Comparison of ENCODE assay signal across 10 cellular contexts in genomic region chr1:156659672-156659993, GRCh38. TPM values are rescaled to one million over a fixed set of nuclear protein-coding genes. Genes with fewer than 3 reads are reported as not detected.
DNase-seq lines count a peak whose midpoint lies in the region; ATAC-seq, FAIRE-seq and TF ChIP-seq lines count a peak whose summit lies in the region.
"Had no signal": no experiment of that assay in that cellular context is flagged by ENCODE, and none has a peak within 500 bp of the region (broad histone marks: within the 10 kb centered on the region; RNA-seq: fewer than 3 reads in every experiment).

No MANE protein-coding gene starts in this region.

- H3K79me2 ChIP-seq in HCT116 (ENCODE audit: insufficient read depth, low read length), result peaks cover 66% of the 10 kb centered on the region
- no peaks in the 10 kb centered on the region for H3K79me2 ChIP-seq in astrocyte (ENCODE audit: insufficient read depth, low read length)

- CTCF ChIA-PET in A549 (lab: Yijun Ruan, JAX) (interaction anchor here (0.6 to 15.2 kb wide), 29 partner anchors 10 to 268 kb away, joined by 3 to 402 read pairs (median 4); partner anchors contain the start of genes BCAN, CRABP2, HAPLN2 and LRRC71), HCT116 (lab: Charles Lee) (interaction anchor here (0.6 to 4.2 kb wide), 11 partner anchors 11 to 269 kb away, joined by 3 to 28 read pairs (median 9); partner anchors contain the start of genes CRABP2 and NES)

- peaks cover 26% of the 10 kb centered on the region for H3K27me3 Mint-ChIP-seq in astrocyte (ENCODE audit: low read depth, unreplicated experiment)

- TF ChIP-seq RAD21 in A549 (conservative IDR thresholded peaks at IDR 0.05 in 1 of 2, IDR thresholded peaks at IDR 0.05 in 1 of 2) (no peak), HCT116 (IDR thresholded peaks at IDR 0.05; ENCODE audit: low read depth) (no peak)

- peak overlapping the region; percentile 59 for H3K27ac Mint-ChIP-seq in astrocyte (ENCODE audit: unreplicated experiment)

- peaks cover 10% of the 10 kb centered on the region; the same call in 1 of the 2 replicates for H4K20me1 ChIP-seq in HCT116 (ENCODE audit: insufficient read depth)
- H4K20me1 ChIP-seq in astrocyte (ENCODE audit: insufficient read depth, low read length), result no peaks in the 10 kb centered on the region

- BruUV-seq in HCT116 (replicated peaks; lab: Mats Ljungman, UMichigan), result no TSS peak

- TF ChIP-seq CTCF in A549 (IDR thresholded peaks at IDR 0.05) (no peak), HCT116 (IDR thresholded peaks at IDR 0.05 in 2 of 3, conservative IDR thresholded peaks at IDR 0.05 in 1 of 3; ENCODE audit: borderline replicate concordance in 1 of 3, insufficient read depth in 1 of 3, low read depth in 2 of 3, low read length in 2 of 3) (no peak), astrocyte (IDR thresholded peaks at IDR 0.05; ENCODE audit: insufficient read depth, low read depth, low read length) (no peak)

- H3K36me3 ChIP-seq in HCT116 (ENCODE audit: control insufficient read depth in 1 of 2, insufficient read depth in 2 of 2, low read length in 2 of 2), result peaks cover 11 to 22% of the 10 kb centered on the region in 2 experiments; a peak in 3 of 4 replicates
- H3K36me3 ChIP-seq in astrocyte (ENCODE audit: insufficient read depth, low read length), result no peaks in the 10 kb centered on the region
- no peaks in the 10 kb centered on the region for H3K36me3 ChIP-seq in muscle layer of duodenum (ENCODE audit: control insufficient read depth in 1 of 2, insufficient read depth in 2 of 2, low read length in 2 of 2)
- no peaks in the 10 kb centered on the region for H3K36me3 ChIP-seq in effector memory CD4-positive, alpha-beta T cell (ENCODE audit: control insufficient read depth, insufficient read depth, low read length)

- peaks cover 2% of the 10 kb centered on the region for H3K36me3 Mint-ChIP-seq in astrocyte (ENCODE audit: low read depth, unreplicated experiment)

- FAIRE-seq in A549 (lab: Jason Lieb, UNC) (no peak), astrocyte (lab: Jason Lieb, UNC) (no peak)

- H3K4me3 ChIP-seq in A549 (peak overlapping the region; percentile 37), HCT116 (replicated peaks in 1 of 2; ENCODE audit: low read depth in 1 of 2, low read length in 2 of 2) (peak overlapping the region; percentile 69 to 90), astrocyte (ENCODE audit: insufficient read depth, low read depth, low read length) (peak overlapping the region; percentile 23), muscle layer of duodenum (ENCODE audit: low read depth in 1 of 2, low read length in 2 of 2) (peak overlapping the region; percentile 37 to 41)
- H3K4me3 ChIP-seq in effector memory CD4-positive, alpha-beta T cell (ENCODE audit: insufficient read depth, low read depth, low read length, poor library complexity, severe bottlenecking), result no peak overlapping the region
- H3K4me3 ChIP-seq: SK-N-MC had no signal

- no peak overlapping the region for H2AFZ ChIP-seq in HCT116 (ENCODE audit: low read depth, low read length, poor library complexity, severe bottlenecking)
- peak overlapping the region; percentile 84 for H2AFZ ChIP-seq in astrocyte (ENCODE audit: low read depth, low read length)

- H3K9me3 ChIP-seq in A549 (no peaks in the 10 kb centered on the region), HCT116 (ENCODE audit: control insufficient read depth in 1 of 2, insufficient read depth in 1 of 2, low read depth in 1 of 2, low read length in 2 of 2) (no peaks in the 10 kb centered on the region), astrocyte (ENCODE audit: insufficient read depth, low read depth, low read length) (no peaks in the 10 kb centered on the region), muscle layer of duodenum (ENCODE audit: control insufficient read depth in 1 of 2, low read length in 2 of 2) (no peaks in the 10 kb centered on the region)
- H3K9me3 ChIP-seq in effector memory CD4-positive, alpha-beta T cell (ENCODE audit: control insufficient read depth, low read length), result no peaks in the 10 kb centered on the region

- DNase-seq in A549 (ENCODE audit: low read depth in 1 of 2, low spot score in 1 of 2) (no peak), HCT116 (ENCODE audit: low read depth, low spot score) (no peak), astrocyte (ENCODE audit: low read depth) (no peak), inferior parietal cortex (ENCODE audit: extremely low spot score) (no peak), mesenteric fat pad (ENCODE audit: low spot score) (no peak)
- DNase-seq in effector memory CD4-positive, alpha-beta T cell, result no peak

- no peak for TF ChIP-seq POLR2A in A549 (IDR thresholded peaks at IDR 0.05; ENCODE audit: low read length)
- TF ChIP-seq POLR2A in HCT116 (IDR thresholded peaks at IDR 0.05; ENCODE audit: borderline replicate concordance, extremely low read depth, insufficient read depth, insufficient read length), result no peak

- H3K4me3 Mint-ChIP-seq in astrocyte (ENCODE audit: unreplicated experiment), result peak overlapping the region; percentile 69

- TF ChIP-seq EP300 in A549 (IDR thresholded peaks at IDR 0.05), result no peak

- no peaks in the 10 kb centered on the region for H3K9me2 ChIP-seq in HCT116 (ENCODE audit: insufficient read depth)

- H3K9ac ChIP-seq in HCT116 (ENCODE audit: low read length), result peak overlapping the region; percentile 68
- peak overlapping the region; percentile 62 for H3K9ac ChIP-seq in astrocyte (ENCODE audit: low read length)

- WGBS in A549 (ENCODE audit: missing lambda C conversion rate), result 32% methylated on average over 6 of the region's 6 CpGs

- ATAC-seq in A549 (no peak), HCT116 (no peak), HG03342 (IDR thresholded peaks at IDR 0.05; ENCODE audit: unreplicated experiment) (no peak)

- RAD21 ChIA-PET in HCT116 (lab: Charles Lee; ENCODE audit: low non-redundant PET in 1 of 2, low total read pairs in 2 of 2, uncharacterized antibody in 2 of 2, unreplicated experiment in 2 of 2), result interaction anchor here in 1 of 2 experiments (1.3 kb wide), 1 partner anchor 18 kb away, joined by 4 read pairs; the partner anchor contains the start of gene NES

- peak overlapping the region; percentile 97 for H3K27ac ChIP-seq in A549
- peak overlapping the region; percentile 99 for H3K27ac ChIP-seq in HCT116 (ENCODE audit: low read depth, low read length)
- H3K27ac ChIP-seq in astrocyte (ENCODE audit: low read depth, low read length), result peak overlapping the region; percentile 25
- no peak overlapping the region for H3K27ac ChIP-seq in muscle layer of duodenum (ENCODE audit: low read length)
- no peak overlapping the region for H3K27ac ChIP-seq in effector memory CD4-positive, alpha-beta T cell (ENCODE audit: insufficient read depth, low read length, poor library complexity, severe bottlenecking)
- H3K27ac ChIP-seq: SK-N-MC had no signal

- H3K27me3 ChIP-seq in HCT116 (ENCODE audit: insufficient read depth, low read length), result no peaks in the 10 kb centered on the region
- peaks cover 15% of the 10 kb centered on the region for H3K27me3 ChIP-seq in astrocyte (ENCODE audit: insufficient read depth, low read length)
- H3K27me3 ChIP-seq in muscle layer of duodenum (ENCODE audit: low read depth, low read length), result peaks cover 12% of the 10 kb centered on the region
- peaks cover 14% of the 10 kb centered on the region for H3K27me3 ChIP-seq in effector memory CD4-positive, alpha-beta T cell (replicated peaks; ENCODE audit: control insufficient read depth, insufficient read depth, low read length, poor library complexity, severe bottlenecking)

- H3K9me3 Mint-ChIP-seq in astrocyte (ENCODE audit: unreplicated experiment), result no peaks in the 10 kb centered on the region

- H3K4me2 ChIP-seq in A549 (peak overlapping the region; percentile 100), HCT116 (ENCODE audit: low read length) (peak overlapping the region; percentile 94), astrocyte (ENCODE audit: low read length) (peak overlapping the region; percentile 77)

- intact Hi-C loops in HCT116 (cut with micrococcal nuclease), result no loop called here

- POLR2A ChIA-PET in A549 (lab: Yijun Ruan, JAX), result no interaction called here
- POLR2A ChIA-PET in HCT116 (lab: Charles Lee), result interaction anchor here (2.3 to 3.4 kb wide), 2 partner anchors 30 to 46 kb away, joined by 13 to 21 read pairs; partner anchors contain the start of gene CRABP2

- H3K4me1 ChIP-seq in A549 (peaks cover 59% of the 10 kb centered on the region), HCT116 (ENCODE audit: control insufficient read depth in 1 of 2, insufficient read depth in 2 of 2, low read length in 2 of 2) (peaks cover 43 to 72% of the 10 kb centered on the region in 2 experiments), astrocyte (ENCODE audit: insufficient read depth, low read length) (peaks cover 63% of the 10 kb centered on the region), muscle layer of duodenum (ENCODE audit: control insufficient read depth in 1 of 2, insufficient read depth in 2 of 2, low read length in 2 of 2) (peaks cover 33 to 70% of the 10 kb centered on the region in 2 donors)
- H3K4me1 ChIP-seq in effector memory CD4-positive, alpha-beta T cell (ENCODE audit: control insufficient read depth, insufficient read depth, low read length, poor library complexity, severe bottlenecking), result peaks cover 53% of the 10 kb centered on the region

- peaks cover 57% of the 10 kb centered on the region for H3K4me1 Mint-ChIP-seq in astrocyte (ENCODE audit: low read depth, unreplicated experiment)

RNA-seq across cellular contexts. Expression of gene NES, which starts 17.6 kb away (rescaled TPM):
- 0.57 and 0.65 TPM in 2 replicates for polyA plus RNA-seq in A549 (2011; rRNA removed)
- 0.34 and 0.39 TPM in 2 replicates for polyA plus RNA-seq in A549 (2012; cell fraction: cytosol; rRNA removed)
- polyA plus RNA-seq in A549 (2012; cell fraction: nucleus; rRNA removed), result 2.5 and 2.7 TPM in 2 replicates
- 2.1 to 2.8 TPM (median 2.1 TPM) in 3 replicates for polyA plus RNA-seq in A549 (2017; fragmentation: RNase III; extraction: RNeasy Plus Mini Kit Qiagen cat#74134 plus additional on column Dnase treatment)
- 0.45 and 0.54 TPM in 2 replicates for polyA minus RNA-seq in A549 (2011; rRNA and poly(A)+ RNA removed)
- 8.4 TPM for total RNA-seq in HCT116 (2021; ENCODE audit: unreplicated experiment)
- polyA plus RNA-seq in HCT116 (2012), result 3.6 and 5.2 TPM in 2 replicates
- 280 and 310 TPM in 2 replicates for total RNA-seq in astrocyte
- 49.5 TPM for total RNA-seq in mesenteric fat pad
- total RNA-seq: mononuclear cell had no signal

RNA-seq across cellular contexts. Expression of gene BCAN, which starts 17.7 kb away (rescaled TPM):
- 0.12 TPM in 1 of 2 replicates, not detected in the other for polyA plus RNA-seq in A549 (2011; rRNA removed)
- polyA plus RNA-seq in A549 (2012; cell fraction: cytosol; rRNA removed), result 0.03 TPM in 1 of 2 replicates, not detected in the other
- 0.07 and 0.18 TPM in 2 replicates for polyA plus RNA-seq in A549 (2012; cell fraction: nucleus; rRNA removed)
- not detected in 3 replicates for polyA plus RNA-seq in A549 (2017; fragmentation: RNase III; extraction: RNeasy Plus Mini Kit Qiagen cat#74134 plus additional on column Dnase treatment)
- polyA minus RNA-seq in A549 (2011; rRNA and poly(A)+ RNA removed), result not detected in 2 replicates
- not detected for total RNA-seq in HCT116 (2021; ENCODE audit: unreplicated experiment)
- polyA plus RNA-seq in HCT116 (2012), result 0.23 and 0.26 TPM in 2 replicates
- total RNA-seq in astrocyte, result 0.29 and 0.41 TPM in 2 replicates
- 0.16 TPM for total RNA-seq in mesenteric fat pad
- total RNA-seq: mononuclear cell had no signal

RNA-seq across cellular contexts. Expression of gene HAPLN2, which starts 40.4 kb away (rescaled TPM):
- polyA plus RNA-seq in A549 (2011; rRNA removed), result 0.11 and 0.23 TPM in 2 replicates
- 0.08 and 0.09 TPM in 2 replicates for polyA plus RNA-seq in A549 (2012; cell fraction: cytosol; rRNA removed)
- polyA plus RNA-seq in A549 (2012; cell fraction: nucleus; rRNA removed), result 1.4 and 1.8 TPM in 2 replicates
- 0.10 to 0.16 TPM (median 0.13 TPM) in 3 replicates for polyA plus RNA-seq in A549 (2017; fragmentation: RNase III; extraction: RNeasy Plus Mini Kit Qiagen cat#74134 plus additional on column Dnase treatment)
- polyA minus RNA-seq in A549 (2011; rRNA and poly(A)+ RNA removed), result not detected in 2 replicates
- total RNA-seq in HCT116 (2021; ENCODE audit: unreplicated experiment), result 0.54 TPM
- 0.47 and 0.60 TPM in 2 replicates for polyA plus RNA-seq in HCT116 (2012)
- total RNA-seq in astrocyte, result not detected in 2 replicates
- total RNA-seq in mesenteric fat pad, result 0.35 TPM

RNA-seq across cellular contexts. Expression of gene CRABP2, which starts 45.8 kb away (rescaled TPM):
- 1.4 and 1.7 TPM in 2 replicates for polyA plus RNA-seq in A549 (2011; rRNA removed)
- 2.9 and 3.8 TPM in 2 replicates for polyA plus RNA-seq in A549 (2012; cell fraction: cytosol; rRNA removed)
- 6.1 and 8.7 TPM in 2 replicates for polyA plus RNA-seq in A549 (2012; cell fraction: nucleus; rRNA removed)
- polyA plus RNA-seq in A549 (2017; fragmentation: RNase III; extraction: RNeasy Plus Mini Kit Qiagen cat#74134 plus additional on column Dnase treatment), result 15.6 to 19.1 TPM (median 17.9 TPM) in 3 replicates
- 1.0 TPM in 1 of 2 replicates, not detected in the other for polyA minus RNA-seq in A549 (2011; rRNA and poly(A)+ RNA removed)
- total RNA-seq in HCT116 (2021; ENCODE audit: unreplicated experiment), result 209 TPM
- 360 and 403 TPM in 2 replicates for polyA plus RNA-seq in HCT116 (2012)
- 278 and 339 TPM in 2 replicates for total RNA-seq in astrocyte
- 6.7 TPM for total RNA-seq in mesenteric fat pad

RNA-seq across cellular contexts. Expression of gene GPATCH4, which starts 58.4 kb away (rescaled TPM):
- 68.1 and 76.1 TPM in 2 replicates for polyA plus RNA-seq in A549 (2011; rRNA removed)
- polyA plus RNA-seq in A549 (2012; cell fraction: cytosol; rRNA removed), result 40.7 and 41.4 TPM in 2 replicates
- 23.6 and 28.2 TPM in 2 replicates for polyA plus RNA-seq in A549 (2012; cell fraction: nucleus; rRNA removed)
- 85.2 to 94.7 TPM (median 85.3 TPM) in 3 replicates for polyA plus RNA-seq in A549 (2017; fragmentation: RNase III; extraction: RNeasy Plus Mini Kit Qiagen cat#74134 plus additional on column Dnase treatment)
- polyA minus RNA-seq in A549 (2011; rRNA and poly(A)+ RNA removed), result 64.1 and 79.6 TPM in 2 replicates
- total RNA-seq in HCT116 (2021; ENCODE audit: unreplicated experiment), result 39.4 TPM
- 24.9 and 33.0 TPM in 2 replicates for polyA plus RNA-seq in HCT116 (2012)
- 20.6 and 22.8 TPM in 2 replicates for total RNA-seq in astrocyte
- total RNA-seq in mesenteric fat pad, result 40.4 TPM

Comparison
In these comparisons a context has a peak if more than half of its experiments do, and no peak if none do; other contexts are left out.
1. H3K27ac ChIP-seq: peak in A549 (2 of 2), HCT116 (single experiment) and astrocyte (single experiment); none in muscle layer of duodenum (single experiment) and effector memory CD4-positive, alpha-beta T cell (single experiment).
2. Peak in every context shown above with its lines, with median percentiles within 50 percentile points of each other: H3K4me2 ChIP-seq.